Comparison of ENCODE assay signal across 8 cellular contexts in the genomic region with DNA sequence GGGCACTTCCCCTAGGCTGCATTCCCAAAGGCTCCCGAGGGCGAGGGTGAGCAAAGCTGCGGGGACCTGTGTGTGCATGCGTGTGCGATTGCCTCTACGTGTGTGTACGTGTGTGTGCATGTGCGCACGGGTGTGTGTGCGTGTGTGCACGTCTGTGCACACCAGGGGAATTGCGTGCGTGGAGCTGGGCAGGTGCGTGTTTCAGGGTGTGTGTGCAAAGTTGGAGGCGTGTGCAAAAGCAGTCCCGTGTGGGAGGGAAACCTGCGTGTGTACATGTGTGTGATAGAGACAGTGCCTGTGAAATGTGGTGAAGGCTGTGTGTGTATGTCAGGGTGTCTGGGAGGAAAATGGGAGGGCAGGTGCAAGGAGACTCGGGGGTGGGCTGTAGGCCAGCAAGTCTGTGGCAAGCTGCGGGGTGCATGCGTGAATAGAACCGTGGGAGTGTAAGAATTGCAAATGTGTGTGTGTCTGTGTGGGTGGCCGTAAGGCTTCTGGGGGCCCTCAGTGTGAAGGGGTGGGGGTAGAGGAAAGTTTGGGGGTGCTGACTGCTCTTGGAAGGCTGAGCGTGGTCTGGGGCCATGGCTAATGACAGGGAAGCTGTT. TPM values are rescaled to one million over a fixed set of nuclear protein-coding genes. Genes with fewer than 3 reads are reported as not detected.
DNase-seq lines count a peak whose midpoint lies in the region; ATAC-seq and TF ChIP-seq lines count a peak whose summit lies in the region.

No MANE protein-coding gene starts in this region.

- no peak for ATAC-seq in stimulated activated naive CD8-positive, alpha-beta T cell treated with anti-CD3 and anti-CD28 coated beads, Interleukin-15, Interleukin-2, amounts not matched to agents 100 U/mL and 50 U/mL, for 24 hours
- ATAC-seq in GM21447 (IDR thresholded peaks at IDR 0.05; ENCODE audit: unreplicated experiment): no peak

- H2AFZ ChIP-seq in mammary epithelial cell (ENCODE audit: low read depth, low read length): peak overlapping the region; percentile 38

- H3K4me3 ChIP-seq in mammary epithelial cell (replicated peaks in 1 of 3; ENCODE audit: insufficient read depth in 1 of 3, low read depth in 2 of 3, low read length in 3 of 3): peak overlapping the region in 2 of 3 experiments; percentile 41 to 47
- H3K4me3 ChIP-seq in muscle layer of colon (ENCODE audit: low read depth in 1 of 2, low read length in 2 of 2): peak overlapping the region; percentile 46 to 64
- peak overlapping the region; percentile 52 to 59 for H3K4me3 ChIP-seq in vagina

- no peak for TF ChIP-seq POLR2A in vagina (IDR thresholded peaks at IDR 0.05)

- no peaks in the 10 kb centered on the region for H3K79me2 ChIP-seq in mammary epithelial cell (ENCODE audit: insufficient read depth, low read length)

- in situ Hi-C loops in mammary epithelial cell (cut with MboI; ENCODE audit: low sequenced_read_pairs in 2 of 2): loop anchor here in 1 of 2 donors (5.0 kb wide), 1 partner anchor 111 kb away; the partner anchor contains the start of genes GLYR1 and UBN1

- no TSS peak for BruUV-seq in mammary epithelial cell (replicated peaks; lab: Mats Ljungman, UMichigan)

- H3K4me2 ChIP-seq in mammary epithelial cell (ENCODE audit: insufficient read depth, low read depth, low read length): peak overlapping the region; percentile 88

- no peaks in the 10 kb centered on the region for H3K36me3 Mint-ChIP-seq in stimulated activated naive CD8-positive, alpha-beta T cell treated with anti-CD3 and anti-CD28 coated beads, Interleukin-15, Interleukin-2, amounts not matched to agents 100 ng/mL and 50 ng/mL, for 24 hours (ENCODE audit: low read depth)

- no peaks in the 10 kb centered on the region for H3K9me3 Mint-ChIP-seq in stimulated activated naive CD8-positive, alpha-beta T cell treated with anti-CD3 and anti-CD28 coated beads, Interleukin-15, Interleukin-2, amounts not matched to agents 100 ng/mL and 50 ng/mL, for 24 hours

- no peak for DNase-seq in stimulated activated naive CD8-positive, alpha-beta T cell treated with anti-CD3 and anti-CD28 coated beads, Interleukin-15, Interleukin-2, amounts not matched to agents 100 U/mL and 50 U/mL, for 24 hours
- no peak for DNase-seq in mammary epithelial cell
- no peak for DNase-seq in vagina (ENCODE audit: extremely low spot score in 2 of 2)
- DNase-seq in NCI-H69 (lab: John Stamatoyannopoulos, UW): no peak
- DNase-seq in NCI-H1092 treated with DMSO at 0.1 percent for 48 hours (lab: John Stamatoyannopoulos, UW): no peak

- WGBS in mammary epithelial cell (ENCODE audit: low coverage, missing lambda C conversion rate): 6% methylated on average over 21 of the region's 23 CpGs

- dilution Hi-C loops in mammary epithelial cell (cut with HindIII; ENCODE audit: low sequenced_read_pairs): no loop called here

- no peak overlapping the region for H3K9ac ChIP-seq in mammary epithelial cell (ENCODE audit: insufficient read depth, low read length)
- no peak overlapping the region for H3K9ac ChIP-seq in muscle layer of colon (ENCODE audit: low read length)

- H3K27ac ChIP-seq in mammary epithelial cell (ENCODE audit: insufficient read depth, low read depth, low read length): no peak overlapping the region
- H3K27ac ChIP-seq in muscle layer of colon (ENCODE audit: low read depth, low read length): no peak overlapping the region
- H3K27ac ChIP-seq in vagina: no peak overlapping the region

- H3K27ac Mint-ChIP-seq in stimulated activated naive CD8-positive, alpha-beta T cell treated with anti-CD3 and anti-CD28 coated beads, Interleukin-15, Interleukin-2, amounts not matched to agents 100 ng/mL and 50 ng/mL, for 24 hours: no peak overlapping the region

- intact Hi-C loops in mammary epithelial cell (cut with micrococcal nuclease): loop anchor here (5.0 kb wide), 3 partner anchors 74 to 551 kb away; partner anchors contain the start of gene NAGPA
- intact Hi-C loops in vagina (cut with DNase I): no loop called here

- H3K9me3 ChIP-seq in mammary epithelial cell (replicated peaks; ENCODE audit: insufficient read depth, low read length) (no peaks in the 10 kb centered on the region), muscle layer of colon (ENCODE audit: low read length) (no peaks in the 10 kb centered on the region), vagina (no peaks in the 10 kb centered on the region)

- TF ChIP-seq CTCF in mammary epithelial cell (conservative IDR thresholded peaks at IDR 0.05 in 1 of 2, IDR thresholded peaks at IDR 0.05 in 1 of 2; ENCODE audit: extremely low read depth in 1 of 2, insufficient read depth in 1 of 2, low read depth in 1 of 2, low read length in 2 of 2) (no peak), vagina (IDR thresholded peaks at IDR 0.05) (no peak)

- no peaks in the 10 kb centered on the region for H3K36me3 ChIP-seq in mammary epithelial cell (ENCODE audit: insufficient read depth, low read length)
- no peaks in the 10 kb centered on the region for H3K36me3 ChIP-seq in muscle layer of colon (ENCODE audit: insufficient read depth, low read length)
- no peaks in the 10 kb centered on the region for H3K36me3 ChIP-seq in vagina

- H3K27me3 Mint-ChIP-seq in stimulated activated naive CD8-positive, alpha-beta T cell treated with anti-CD3 and anti-CD28 coated beads, Interleukin-15, Interleukin-2, amounts not matched to agents 100 ng/mL and 50 ng/mL, for 24 hours: peaks cover 31% of the 10 kb centered on the region

- H4K20me1 ChIP-seq in mammary epithelial cell (ENCODE audit: insufficient read depth, low read length): no peaks in the 10 kb centered on the region

- peak overlapping the region; percentile 55 for H3K4me3 Mint-ChIP-seq in stimulated activated naive CD8-positive, alpha-beta T cell treated with anti-CD3 and anti-CD28 coated beads, Interleukin-15, Interleukin-2, amounts not matched to agents 100 ng/mL and 50 ng/mL, for 24 hours

- CTCF ChIA-PET in mammary epithelial cell (lab: Charles Lee; ENCODE audit: low non-redundant PET): interaction anchor here (0.6 kb wide), 1 partner anchor 335 kb away, joined by 7 read pairs; no protein-coding TSS in a partner anchor

- no peaks in the 10 kb centered on the region for H3K27me3 ChIP-seq in mammary epithelial cell (ENCODE audit: insufficient read depth, low read length)
- no peaks in the 10 kb centered on the region for H3K27me3 ChIP-seq in muscle layer of colon (ENCODE audit: control insufficient read depth in 1 of 2, insufficient read depth in 2 of 2, low read length in 2 of 2)
- no peaks in the 10 kb centered on the region for H3K27me3 ChIP-seq in vagina

- H3K4me1 Mint-ChIP-seq in stimulated activated naive CD8-positive, alpha-beta T cell treated with anti-CD3 and anti-CD28 coated beads, Interleukin-15, Interleukin-2, amounts not matched to agents 100 ng/mL and 50 ng/mL, for 24 hours (ENCODE audit: low read depth): peaks cover 22% of the 10 kb centered on the region

- H3K4me1 ChIP-seq in mammary epithelial cell (ENCODE audit: insufficient read depth, low read length): peaks cover 13% of the 10 kb centered on the region
- peaks cover 19% of the 10 kb centered on the region for H3K4me1 ChIP-seq in muscle layer of colon (ENCODE audit: insufficient read depth, low read length)
- peaks cover 8% of the 10 kb centered on the region for H3K4me1 ChIP-seq in vagina

RNA-seq across cellular contexts. Expression of gene SEC14L5, which starts 0.5 kb away (rescaled TPM):
- total RNA-seq in mammary epithelial cell (under 1 TPM in 1 of 2 donors, not detected in 1; under 0.01 TPM), vagina (0.49 TPM)
- 0.03 TPM for polyA plus RNA-seq in mammary epithelial cell
- polyA minus RNA-seq in mammary epithelial cell: not detected

RNA-seq across cellular contexts. Expression of gene PPL, which starts 21.7 kb away (rescaled TPM):
- total RNA-seq in mammary epithelial cell (10 to 100 TPM; 58.1 to 73.2 TPM), vagina (391 TPM)
- 43.0 TPM for polyA plus RNA-seq in mammary epithelial cell
- 138 TPM for polyA minus RNA-seq in mammary epithelial cell
